16 cellular contexts compared by ENCODE assay signal in genomic region chr3:46141807-46142206, GRCh38.
"Had no signal": no experiment of that assay in that cellular context is flagged by ENCODE, and none has a peak within 500 bp of the region (broad histone marks: within the 10 kb centered on the region; RNA-seq: fewer than 3 reads in every experiment).

No MANE protein-coding gene starts in this region.

- H3K27ac Mint-ChIP-seq: activated naive CD4-positive, alpha-beta T cell treated with anti-CD3 and anti-CD28 coated beads, Interleukin-2, amount 50 U/mL, for 24 hours; nephron progenitor cell; stimulated activated memory B cell treated with anti-CD40 and anti-IgM and Interleukin-4, amounts not matched to agents 10 μg/mL and 1 μg/mL and 100 μg/mL, for 72 hours; T-helper 1 cell treated with Interleukin-12 subunit alpha and Interleukin-12 subunit beta and Interleukin-4 antibody, amounts not matched to agents 30 μg/mL and 1 μg/mL, for 36 hours; type B pancreatic cell had no signal

- H3K4me1 ChIP-seq: ascending aorta, psoas muscle, testis had no signal

- H3K9me3 ChIP-seq: ascending aorta, psoas muscle, testis had no signal

- H3K4me1 Mint-ChIP-seq: activated naive CD4-positive, alpha-beta T cell treated with anti-CD3 and anti-CD28 coated beads, Interleukin-2, amount 50 U/mL, for 24 hours; nephron progenitor cell had no signal

- H3K27me3 Mint-ChIP-seq: activated naive CD4-positive, alpha-beta T cell treated with anti-CD3 and anti-CD28 coated beads, Interleukin-2, amount 50 U/mL, for 24 hours; stimulated activated memory B cell treated with anti-CD40 and anti-IgM and Interleukin-4, amounts not matched to agents 10 μg/mL and 1 μg/mL and 100 μg/mL, for 72 hours; type B pancreatic cell had no signal

- DNase-seq: activated CD4-positive, alpha-beta T cell treated with anti-CD3 and anti-CD28 coated beads, Interleukin-2, amount 50 U/mL, for 1 hour; activated CD8-positive, alpha-beta memory T cell treated with anti-CD3 and anti-CD28 coated beads, Interleukin-2, amount 50 U/mL, for 4 hours; activated gamma-delta T cell; nephron progenitor cell; psoas muscle; stimulated activated CD4-positive, alpha-beta T cell treated with anti-CD3 and anti-CD28 coated beads, Interleukin-4, amount 100 ng/mL, for 24 hours; testis had no signal

- H3K9me3 Mint-ChIP-seq: stimulated activated memory B cell treated with anti-CD40 and anti-IgM and Interleukin-4, amounts not matched to agents 10 μg/mL and 1 μg/mL and 100 μg/mL, for 72 hours; type B pancreatic cell had no signal

- H3K4me3 Mint-ChIP-seq: activated naive CD4-positive, alpha-beta T cell treated with anti-CD3 and anti-CD28 coated beads, Interleukin-2, amount 50 U/mL, for 24 hours; nephron progenitor cell; stimulated activated memory B cell treated with anti-CD40 and anti-IgM and Interleukin-4, amounts not matched to agents 10 μg/mL and 1 μg/mL and 100 μg/mL, for 72 hours; T-helper 1 cell treated with Interleukin-12 subunit alpha and Interleukin-12 subunit beta and Interleukin-4 antibody, amounts not matched to agents 30 μg/mL and 1 μg/mL, for 36 hours; type B pancreatic cell had no signal

- H3K4me3 ChIP-seq: ascending aorta, coronary artery, psoas muscle, smooth muscle cell, testis had no signal

- H3K27ac ChIP-seq: ascending aorta, psoas muscle, testis had no signal

- H3K36me3 Mint-ChIP-seq: activated naive CD4-positive, alpha-beta T cell treated with anti-CD3 and anti-CD28 coated beads, Interleukin-2, amount 50 U/mL, for 24 hours; stimulated activated memory B cell treated with anti-CD40 and anti-IgM and Interleukin-4, amounts not matched to agents 10 μg/mL and 1 μg/mL and 100 μg/mL, for 72 hours; type B pancreatic cell had no signal

- ATAC-seq: activated CD4-positive, CD25-positive, alpha-beta regulatory T cell treated with anti-CD3 and anti-CD28 coated beads, Interleukin-2, amount 50 U/mL, for 24 hours; psoas muscle; sciatic nerve; stimulated activated memory B cell treated with anti-CD40 and anti-IgM and Interleukin-4, amounts not matched to agents 10 μg/mL and 1 μg/mL and 100 μg/mL, for 72 hours had no signal

- H3K36me3 ChIP-seq: ascending aorta had no signal

- H3K27me3 ChIP-seq: ascending aorta, testis had no signal
